14 cellular contexts compared by ENCODE assay signal in the genomic region with DNA sequence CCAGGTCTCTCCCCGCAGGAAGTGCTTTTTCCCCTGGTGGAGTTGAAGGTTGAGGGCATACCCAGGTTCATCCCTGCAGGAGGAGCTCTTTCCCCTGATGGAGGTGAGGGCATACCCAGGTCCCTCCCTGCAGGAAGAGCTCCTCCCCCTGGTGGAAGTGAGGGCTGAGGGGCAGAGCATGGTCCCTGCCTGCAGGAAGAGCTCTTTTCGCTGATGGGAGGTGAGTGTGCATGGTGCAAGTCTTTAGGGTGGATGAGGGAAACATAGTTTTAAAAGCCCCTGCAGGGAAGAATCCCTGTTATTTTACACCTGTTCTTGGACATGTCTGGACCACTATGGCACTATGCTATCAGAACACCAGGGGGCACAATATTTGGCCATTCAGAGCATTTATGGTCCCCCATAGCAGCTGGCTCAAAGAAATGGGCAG. TPM values are rescaled to one million over a fixed set of nuclear protein-coding genes. Genes with fewer than 3 reads are reported as not detected.
DNase-seq lines count a peak whose midpoint lies in the region; ATAC-seq, FAIRE-seq and TF ChIP-seq lines count a peak whose summit lies in the region.
"Had no signal": no experiment of that assay in that cellular context is flagged by ENCODE, and none has a peak within 500 bp of the region (broad histone marks: within the 10 kb centered on the region; RNA-seq: fewer than 3 reads in every experiment).

No MANE protein-coding gene starts in this region.

- H3K27ac Mint-ChIP-seq in neural progenitor cell: no peak overlapping the region
- H3K27ac Mint-ChIP-seq: activated T-cell treated with anti-CD3 and anti-CD28 coated beads, Interleukin-2, amount 50 U/mL, for 72 hours; nephron progenitor cell had no signal

- H3K36me3 Mint-ChIP-seq in neural progenitor cell: peaks cover 11% of the 10 kb centered on the region

- TF ChIP-seq EP300 in GM12878 (IDR thresholded peaks at IDR 0.05; ENCODE audit: borderline replicate concordance in 1 of 2, control insufficient read depth in 1 of 2, low read depth in 2 of 2, low read length in 2 of 2): no peak

- peak; percentile 53 for TF ChIP-seq RAD21 in GM12878 (IDR thresholded peaks at IDR 0.05; ENCODE audit: insufficient read depth, low read depth, low read length)

- peak; percentile 67 for ATAC-seq in HG02885 (IDR thresholded peaks at IDR 0.05; ENCODE audit: poor library complexity, unreplicated experiment)
- peak; percentile 81 for ATAC-seq in GM12878
- ATAC-seq in Right ventricle myocardium inferior: no peak
- ATAC-seq: activated T-cell treated with anti-CD3 and anti-CD28 coated beads, Interleukin-2, amount 50 U/mL, for 72 hours had no signal

- H3K4me3 ChIP-seq in GM12878 (no peak overlapping the region), neural progenitor cell (no peak overlapping the region)

- RAD21 ChIA-PET in GM12878 (lab: Charles Lee; ENCODE audit: unreplicated experiment): interaction anchor here (0.7 to 2.4 kb wide), 6 partner anchors 11 to 734 kb away, joined by 3 to 9 read pairs (median 3); no protein-coding TSS in a partner anchor

- no peaks in the 10 kb centered on the region for H4K20me1 ChIP-seq in GM12878 (ENCODE audit: control insufficient read depth, insufficient read depth)
- H4K20me1 ChIP-seq in neural progenitor cell (ENCODE audit: low read depth): no peaks in the 10 kb centered on the region

- no peaks in the 10 kb centered on the region for H3K79me2 ChIP-seq in GM12878 (ENCODE audit: control insufficient read depth, insufficient read depth, low read length)
- no peaks in the 10 kb centered on the region for H3K79me2 ChIP-seq in neural progenitor cell (ENCODE audit: low read depth)

- BruUV-seq in GM12878 (replicated peaks; lab: Mats Ljungman, UMichigan): no TSS peak

- H3K27ac ChIP-seq in GM12878 (ENCODE audit: control insufficient read depth, insufficient read depth): no peak overlapping the region
- no peak overlapping the region for H3K27ac ChIP-seq in neural progenitor cell
- H3K27ac ChIP-seq: HL-60 had no signal

- H3K4me3 Mint-ChIP-seq in neural progenitor cell: no peak overlapping the region
- H3K4me3 Mint-ChIP-seq: activated T-cell treated with anti-CD3 and anti-CD28 coated beads, Interleukin-2, amount 50 U/mL, for 72 hours; nephron progenitor cell had no signal

- no peaks in the 10 kb centered on the region for H3K4me1 ChIP-seq in GM12878 (ENCODE audit: control insufficient read depth, insufficient read depth, low read length)
- H3K4me1 ChIP-seq in neural progenitor cell: peaks cover 12% of the 10 kb centered on the region

- H3K27me3 Mint-ChIP-seq in neural progenitor cell (ENCODE audit: insufficient read depth, low read depth): peaks cover 5% of the 10 kb centered on the region

- H3K9me3 Mint-ChIP-seq in neural progenitor cell: peaks cover 19% of the 10 kb centered on the region

- POLR2A ChIA-PET in GM12878 (lab: Charles Lee): interaction anchor here (0.6 kb wide), 1 partner anchor 72 kb away, joined by 3 read pairs; no protein-coding TSS in a partner anchor

- intact Hi-C loops in GM12878 (cut with micrococcal nuclease; ENCODE audit: unreplicated experiment): no loop called here
- intact Hi-C loops in Right ventricle myocardium inferior (cut with DNase I): no loop called here

- H2AFZ ChIP-seq in GM12878 (ENCODE audit: control insufficient read depth, low read depth, low read length) (no peak overlapping the region), neural progenitor cell (replicated peaks) (no peak overlapping the region)

- TF ChIP-seq CTCF in GM12878 (IDR thresholded peaks at IDR 0.05 in 2 of 3, conservative IDR thresholded peaks at IDR 0.05 in 1 of 3; ENCODE audit: control insufficient read depth in 2 of 3, extremely low read depth in 1 of 3, insufficient read depth in 1 of 3, low read depth in 3 of 3, low read length in 3 of 3) (peak; percentile 19 to 41 (median 29); a peak in 4 of 6 replicates), neural progenitor cell (IDR thresholded peaks at IDR 0.05) (peak; percentile 28)

- CTCF ChIA-PET in GM12878 (lab: Yijun Ruan, JAX): interaction anchor here (0.8 to 4.1 kb wide), 12 partner anchors 13 to 733 kb away, joined by 3 to 27 read pairs (median 4); no protein-coding TSS in a partner anchor

- H3K4me1 Mint-ChIP-seq in neural progenitor cell: peaks cover 22% of the 10 kb centered on the region
- H3K4me1 Mint-ChIP-seq: nephron progenitor cell had no signal

- WGBS in GM12878 (ENCODE audit: insufficient coverage, insufficient replicate concordance, low lambda C conversion rate, missing lambda C conversion rate): 89% methylated on average over 2 of the region's 2 CpGs

- no peak for FAIRE-seq in GM12878 (lab: Jason Lieb, UNC)
- FAIRE-seq: kidney had no signal

- in situ Hi-C loops in GM12878 (cut with MboI): no loop called here

- H3K36me3 ChIP-seq in GM12878 (ENCODE audit: control insufficient read depth in 2 of 2, insufficient read depth in 2 of 2, low read length in 1 of 2) (no peaks in the 10 kb centered on the region; a peak in 1 of 4 replicates), neural progenitor cell (no peaks in the 10 kb centered on the region)

- no peak for TF ChIP-seq POLR2A in GM12878 (IDR thresholded peaks at IDR 0.05; ENCODE audit: low read depth, low read length)

- H3K4me2 ChIP-seq in GM12878 (ENCODE audit: control insufficient read depth, insufficient read depth) (no peak overlapping the region), neural progenitor cell (no peak overlapping the region)

- SMC1A ChIA-PET in GM12878 (lab: Charles Lee; ENCODE audit: uncharacterized antibody, unreplicated experiment): interaction anchor here (0.7 to 1.6 kb wide), 9 partner anchors 9 to 734 kb away, joined by 3 to 6 read pairs (median 3); no protein-coding TSS in a partner anchor

- H3K27me3 ChIP-seq in GM12878 (replicated peaks in 1 of 2; ENCODE audit: control insufficient read depth in 2 of 2, insufficient read depth in 2 of 2, low read length in 1 of 2): no peaks in the 10 kb centered on the region
- no peaks in the 10 kb centered on the region for H3K27me3 ChIP-seq in neural progenitor cell

- DNase-seq in DMS53 (lab: John Stamatoyannopoulos, UW): peak; percentile 7
- no peak for DNase-seq in DMS53 treated with DMSO at 0.1 percent for 48 hours (lab: John Stamatoyannopoulos, UW; ENCODE audit: unreplicated experiment)
- DNase-seq in GM12878 (ENCODE audit: low read depth, low spot score): no peak
- DNase-seq in neural progenitor cell (ENCODE audit: low spot score): no peak
- no peak for DNase-seq in cerebellar nuclear complex (lab: John Stamatoyannopoulos, UW)
- DNase-seq in Right ventricle myocardium inferior (ENCODE audit: missing footprints): no peak
- no peak for DNase-seq in NCI-H774 (lab: John Stamatoyannopoulos, UW)
- DNase-seq: 8988T; activated T-cell treated with anti-CD3 and anti-CD28 coated beads, Interleukin-2, amount 50 U/mL, for 72 hours; kidney; NCI-H1436 treated with DMSO at 0.1 percent for 48 hours; nephron progenitor cell had no signal

- H3K9me3 ChIP-seq in GM12878 (replicated peaks; ENCODE audit: control insufficient read depth, insufficient read depth, low read length): no peaks in the 10 kb centered on the region
- no peaks in the 10 kb centered on the region for H3K9me3 ChIP-seq in neural progenitor cell (ENCODE audit: low read depth)

- H3F3A ChIP-seq in neural progenitor cell (ENCODE audit: low read depth): peaks cover 8% of the 10 kb centered on the region

- H3K9ac ChIP-seq in GM12878 (ENCODE audit: control insufficient read depth, insufficient read depth, low read length) (no peak overlapping the region), neural progenitor cell (no peak overlapping the region)

TF ChIP-seq in GM12878, 131 proteins besides CTCF, POLR2A, EP300 and RAD21 (continues in another document):
- TF ChIP-seq RB1 (IDR thresholded peaks at IDR 0.05; ENCODE audit: borderline replicate concordance) (no peak), SMC3 (IDR thresholded peaks at IDR 0.05; ENCODE audit: borderline replicate concordance, low read length) (peak; percentile 50; the same call in 1 of the 2 replicates)

RNA-seq across cellular contexts. Expression of gene PUDP, which starts 43.7 kb away (rescaled TPM):
- total RNA-seq in GM12878 (2013; cell fraction: nucleolus; rRNA removed): 37.5 and 37.8 TPM in 2 replicates
- total RNA-seq in GM12878 (2014; rRNA removed) (30.8 and 33.5 TPM in 2 replicates), GM12878 (2014; rRNA removed; fragmentation: Illumina TruSeq; extraction: Trizol) (35.6 and 38.6 TPM in 2 replicates), GM12878 (2021) (51.6 and 58.6 TPM in 2 replicates), neural progenitor cell (ENCODE audit: low replicate concordance) (20.6 and 29.1 TPM in 2 replicates), Right ventricle myocardium inferior (22.1 TPM)
- 29.9 TPM for polyA plus RNA-seq in GM12878 (2011; ENCODE audit: low read depth)
- polyA plus RNA-seq in GM12878 (2011; rRNA removed) (81.2 and 89.2 TPM in 2 replicates), GM12878 (2014; fragmentation: Illumina TruSeq; extraction: Trizol) (61.2 and 62.5 TPM in 2 replicates), GM12878 (2014; fragmentation: Nextera tagmentation; extraction: Ambion mirVana) (10 to 100 TPM; 68.9 to 83.5 TPM), GM12878 (2014; rRNA removed) (46.3 and 58.9 TPM in 2 replicates), GM12878 (2016; fragmentation: Nextera tagmentation; extraction: Ambion mirVana) (10 to 100 TPM; 61.0 to 64.7 TPM)
- polyA plus RNA-seq in GM12878 (2011; cell fraction: cytosol; rRNA removed): 61.1 and 61.2 TPM in 2 replicates
- polyA plus RNA-seq in GM12878 (2011; cell fraction: nucleus; rRNA removed): 32.2 and 34.9 TPM in 2 replicates
- polyA plus RNA-seq in GM12878 (2012): 35.7 and 40.1 TPM in 2 replicates
- polyA minus RNA-seq in GM12878 (2011; rRNA and poly(A)+ RNA removed): 69.1 and 71.5 TPM in 2 replicates
- 14.2 and 20.7 TPM in 2 replicates for polyA minus RNA-seq in GM12878 (2011; cell fraction: cytosol; rRNA and poly(A)+ RNA removed)
- polyA minus RNA-seq in GM12878 (2011; cell fraction: nucleus; rRNA and poly(A)+ RNA removed): 23.2 and 33.6 TPM in 2 replicates

RNA-seq across cellular contexts. Expression of gene STS, which starts 44.2 kb away (rescaled TPM):
- total RNA-seq in GM12878 (2013; cell fraction: nucleolus; rRNA removed): 41.8 and 44.8 TPM in 2 replicates
- total RNA-seq in GM12878 (2014; rRNA removed) (4.6 and 4.8 TPM in 2 replicates), GM12878 (2014; rRNA removed; fragmentation: Illumina TruSeq; extraction: Trizol) (5.1 and 5.3 TPM in 2 replicates), GM12878 (2021) (5.3 and 6.1 TPM in 2 replicates), neural progenitor cell (ENCODE audit: low replicate concordance) (0.97 and 1.1 TPM in 2 replicates), Right ventricle myocardium inferior (5.0 TPM)
- 8.9 TPM for polyA plus RNA-seq in GM12878 (2011; ENCODE audit: low read depth)
- polyA plus RNA-seq in GM12878 (2011; rRNA removed) (19.4 and 19.6 TPM in 2 replicates), GM12878 (2014; fragmentation: Illumina TruSeq; extraction: Trizol) (7.0 and 7.2 TPM in 2 replicates), GM12878 (2014; fragmentation: Nextera tagmentation; extraction: Ambion mirVana) (1 to 10 TPM; 1.6 to 1.7 TPM), GM12878 (2014; rRNA removed) (2.4 and 3.2 TPM in 2 replicates), GM12878 (2016; fragmentation: Nextera tagmentation; extraction: Ambion mirVana) (1 to 10 TPM; 3.4 to 4.8 TPM)
- polyA plus RNA-seq in GM12878 (2011; cell fraction: cytosol; rRNA removed): 14.9 and 16.4 TPM in 2 replicates
- polyA plus RNA-seq in GM12878 (2011; cell fraction: nucleus; rRNA removed): 11.4 and 13.1 TPM in 2 replicates
- 7.6 and 10.6 TPM in 2 replicates for polyA plus RNA-seq in GM12878 (2012)
- polyA minus RNA-seq in GM12878 (2011; rRNA and poly(A)+ RNA removed): 43.4 and 45.0 TPM in 2 replicates
- polyA minus RNA-seq in GM12878 (2011; cell fraction: cytosol; rRNA and poly(A)+ RNA removed): 11.5 and 12.5 TPM in 2 replicates
- polyA minus RNA-seq in GM12878 (2011; cell fraction: nucleus; rRNA and poly(A)+ RNA removed): 16.2 and 23.8 TPM in 2 replicates
